Comparison of ENCODE assay signal across 1 cellular context in the genomic region with DNA sequence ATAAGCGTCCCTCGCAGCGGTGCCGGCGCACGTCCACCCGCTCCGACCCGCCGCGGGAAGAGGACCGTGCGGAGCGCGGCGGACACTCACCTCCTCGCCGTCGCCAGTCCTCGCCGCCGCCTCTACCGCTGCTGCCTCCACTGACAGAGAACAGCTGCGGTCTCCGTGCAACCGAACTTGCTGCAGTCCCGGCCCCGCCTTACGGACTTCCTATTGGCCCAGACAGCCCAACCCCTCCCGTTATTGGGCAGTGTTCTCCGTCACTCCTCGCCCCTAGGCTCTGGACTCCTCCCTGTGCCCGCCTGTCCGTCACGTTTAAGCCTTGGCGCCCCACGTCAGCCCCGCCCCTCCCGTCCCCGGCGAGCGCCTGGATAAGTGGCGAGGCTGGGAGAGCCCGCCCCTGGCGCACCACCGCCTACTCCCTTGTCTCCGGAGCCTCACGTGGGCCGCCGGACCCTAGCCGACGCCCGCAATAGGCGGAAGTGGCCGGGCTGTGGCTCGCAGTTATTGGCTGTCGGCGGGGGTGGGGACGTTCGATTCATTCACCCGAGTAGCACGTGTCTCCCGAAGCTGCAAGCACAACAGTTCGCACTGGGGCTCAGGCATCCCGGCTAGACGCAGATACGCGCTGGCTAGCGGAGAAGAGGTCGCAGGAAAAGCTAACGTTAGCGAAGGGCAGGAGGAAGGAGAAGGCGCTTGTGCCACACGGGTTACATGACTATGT.
TF ChIP-seq lines count a peak whose summit lies in the region.

A gene with protein sequence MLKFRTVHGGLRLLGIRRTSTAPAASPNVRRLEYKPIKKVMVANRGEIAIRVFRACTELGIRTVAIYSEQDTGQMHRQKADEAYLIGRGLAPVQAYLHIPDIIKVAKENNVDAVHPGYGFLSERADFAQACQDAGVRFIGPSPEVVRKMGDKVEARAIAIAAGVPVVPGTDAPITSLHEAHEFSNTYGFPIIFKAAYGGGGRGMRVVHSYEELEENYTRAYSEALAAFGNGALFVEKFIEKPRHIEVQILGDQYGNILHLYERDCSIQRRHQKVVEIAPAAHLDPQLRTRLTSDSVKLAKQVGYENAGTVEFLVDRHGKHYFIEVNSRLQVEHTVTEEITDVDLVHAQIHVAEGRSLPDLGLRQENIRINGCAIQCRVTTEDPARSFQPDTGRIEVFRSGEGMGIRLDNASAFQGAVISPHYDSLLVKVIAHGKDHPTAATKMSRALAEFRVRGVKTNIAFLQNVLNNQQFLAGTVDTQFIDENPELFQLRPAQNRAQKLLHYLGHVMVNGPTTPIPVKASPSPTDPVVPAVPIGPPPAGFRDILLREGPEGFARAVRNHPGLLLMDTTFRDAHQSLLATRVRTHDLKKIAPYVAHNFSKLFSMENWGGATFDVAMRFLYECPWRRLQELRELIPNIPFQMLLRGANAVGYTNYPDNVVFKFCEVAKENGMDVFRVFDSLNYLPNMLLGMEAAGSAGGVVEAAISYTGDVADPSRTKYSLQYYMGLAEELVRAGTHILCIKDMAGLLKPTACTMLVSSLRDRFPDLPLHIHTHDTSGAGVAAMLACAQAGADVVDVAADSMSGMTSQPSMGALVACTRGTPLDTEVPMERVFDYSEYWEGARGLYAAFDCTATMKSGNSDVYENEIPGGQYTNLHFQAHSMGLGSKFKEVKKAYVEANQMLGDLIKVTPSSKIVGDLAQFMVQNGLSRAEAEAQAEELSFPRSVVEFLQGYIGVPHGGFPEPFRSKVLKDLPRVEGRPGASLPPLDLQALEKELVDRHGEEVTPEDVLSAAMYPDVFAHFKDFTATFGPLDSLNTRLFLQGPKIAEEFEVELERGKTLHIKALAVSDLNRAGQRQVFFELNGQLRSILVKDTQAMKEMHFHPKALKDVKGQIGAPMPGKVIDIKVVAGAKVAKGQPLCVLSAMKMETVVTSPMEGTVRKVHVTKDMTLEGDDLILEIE (minus strand): TSS at position 152 of the 724 bp plus-strand sequence. CDS start 86,224 bp downstream, outside the sequence.

TF ChIP-seq in HEK293, 187 proteins besides CTCF, POLR2A, EP300 and RAD21 (continued from another document):
- TF ChIP-seq ZBTB8A (tag by site-specific recombination; IDR thresholded peaks at IDR 0.05) (peak; percentile 96), ZNF302 (tag by site-specific recombination; IDR thresholded peaks at IDR 0.05; ENCODE audit: low read depth) (no peak), ZNF202 (tag by site-specific recombination; IDR thresholded peaks at IDR 0.05; ENCODE audit: borderline replicate concordance) (no peak), ZNF837 (tag by site-specific recombination; IDR thresholded peaks at IDR 0.05) (no peak)
- TF ChIP-seq, protein P1, sequence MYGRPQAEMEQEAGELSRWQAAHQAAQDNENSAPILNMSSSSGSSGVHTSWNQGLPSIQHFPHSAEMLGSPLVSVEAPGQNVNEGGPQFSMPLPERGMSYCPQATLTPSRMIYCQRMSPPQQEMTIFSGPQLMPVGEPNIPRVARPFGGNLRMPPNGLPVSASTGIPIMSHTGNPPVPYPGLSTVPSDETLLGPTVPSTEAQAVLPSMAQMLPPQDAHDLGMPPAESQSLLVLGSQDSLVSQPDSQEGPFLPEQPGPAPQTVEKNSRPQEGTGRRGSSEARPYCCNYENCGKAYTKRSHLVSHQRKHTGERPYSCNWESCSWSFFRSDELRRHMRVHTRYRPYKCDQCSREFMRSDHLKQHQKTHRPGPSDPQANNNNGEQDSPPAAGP (tag by site-specific recombination; IDR thresholded peaks at IDR 0.05), result peak; percentile 60; the same call in 1 of the 2 replicates
TF ChIP-seq in HEK293: peak in this region for 30.
